Comparison of ENCODE assay signal across 8 cellular contexts in the genomic region with DNA sequence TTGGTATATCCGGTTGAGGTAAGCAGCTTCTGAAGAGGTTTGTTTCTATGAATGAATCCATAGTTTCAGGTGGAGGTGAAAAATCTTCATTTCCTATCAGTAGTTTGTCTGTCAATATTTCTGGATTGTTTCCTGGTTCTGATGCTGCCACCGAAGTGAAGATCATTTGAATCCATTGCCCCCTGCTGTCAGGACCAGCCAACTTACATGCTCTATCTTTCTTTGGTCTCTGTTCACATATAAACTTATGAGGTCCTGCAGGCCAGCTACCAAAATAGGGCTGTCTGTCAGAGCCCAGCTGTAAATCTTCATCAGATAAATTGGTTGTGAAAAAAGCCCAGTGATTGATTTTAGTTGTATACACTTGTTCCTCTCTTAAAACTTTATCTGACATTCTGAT. TPM values are rescaled to one million over a fixed set of nuclear protein-coding genes. Genes with fewer than 3 reads are reported as not detected.
DNase-seq lines count a peak whose midpoint lies in the region; ATAC-seq and TF ChIP-seq lines count a peak whose summit lies in the region.

No MANE protein-coding gene starts in this region.

- H3K4me3 Mint-ChIP-seq in activated T-cell treated with anti-CD3 and anti-CD28 coated beads, Interleukin-2, amount 50 U/mL, for 72 hours = no peak overlapping the region
- H3K4me3 Mint-ChIP-seq in MCF 10A (ENCODE audit: unreplicated experiment) (no peak overlapping the region), naive B cell (peak overlapping the region in 2 of 8 donors; percentile 3 to 61)

- intact Hi-C loops in MCF 10A (cut with micrococcal nuclease) (no loop called here), sigmoid colon (cut with DNase I) (no loop called here)

- no peak overlapping the region for H3K4me2 ChIP-seq in GM23248 (ENCODE audit: unreplicated experiment)

- TF ChIP-seq POLR2A in sigmoid colon (IDR thresholded peaks at IDR 0.05) = no peak

- H3K9me3 ChIP-seq in GM23248 (ENCODE audit: low read depth) = no peaks in the 10 kb centered on the region
- H3K9me3 ChIP-seq in sigmoid colon = no peaks in the 10 kb centered on the region

- no peaks in the 10 kb centered on the region for H3K9me3 Mint-ChIP-seq in activated T-cell treated with anti-CD3 and anti-CD28 coated beads, Interleukin-2, amount 50 U/mL, for 72 hours
- H3K9me3 Mint-ChIP-seq in MCF 10A (ENCODE audit: unreplicated experiment) (no peaks in the 10 kb centered on the region), naive B cell (no peaks in the 10 kb centered on the region)

- WGBS in GM23248 (ENCODE audit: low coverage in 1 of 2, low lambda C conversion rate in 2 of 2, missing lambda C conversion rate in 2 of 2), 2 experiments = 49 to 50% methylated on average over 2 of the region's 2 CpGs
- WGBS in sigmoid colon, 2 donors = 14 to 33% methylated on average over 2 of the region's 2 CpGs

- no peak overlapping the region for H3K9ac ChIP-seq in GM23248

- in situ Hi-C loops in GM23248 (cut with MboI) = no loop called here

- ATAC-seq in activated T-cell treated with anti-CD3 and anti-CD28 coated beads, Interleukin-2, amount 50 U/mL, for 72 hours (replicated peaks in 1 of 2) = peak; percentile 50 to 55
- ATAC-seq in naive B cell (ENCODE audit: low read depth in 2 of 2) (peak; percentile 84 to 85), HG02840 (IDR thresholded peaks at IDR 0.05; ENCODE audit: low FRiP score, unreplicated experiment) (no peak)

- peaks cover 18% of the 10 kb centered on the region; the same call in 1 of the 2 replicates for H3K36me3 ChIP-seq in GM23248 (ENCODE audit: low read depth)
- peaks cover 0 to 25% (median 0%) of the 10 kb centered on the region in 4 donors for H3K36me3 ChIP-seq in sigmoid colon

- peak overlapping the region; percentile 3 for H3K27ac Mint-ChIP-seq in activated T-cell treated with anti-CD3 and anti-CD28 coated beads, Interleukin-2, amount 50 U/mL, for 72 hours
- H3K27ac Mint-ChIP-seq in MCF 10A (ENCODE audit: low read depth, unreplicated experiment) = no peak overlapping the region
- H3K27ac Mint-ChIP-seq in naive B cell = peak overlapping the region in 5 of 6 donors; percentile 38 to 91 (median 58)

- H3K79me2 ChIP-seq in GM23248 (ENCODE audit: insufficient read depth) = no peaks in the 10 kb centered on the region

- no peaks in the 10 kb centered on the region for H3K9me2 ChIP-seq in GM23248 (ENCODE audit: insufficient read depth)

- POLR2A ChIA-PET in MCF 10A (lab: Yijun Ruan, JAX) = no interaction called here

- H2AFZ ChIP-seq in GM23248 = no peak overlapping the region

- H3F3A ChIP-seq in GM23248 (ENCODE audit: insufficient read depth) = no peaks in the 10 kb centered on the region

- no peak for TF ChIP-seq EP300 in sigmoid colon (IDR thresholded peaks at IDR 0.05)

- DNase-seq in activated T-cell treated with anti-CD3 and anti-CD28 coated beads, Interleukin-2, amount 50 U/mL, for 72 hours = peak in 1 of 2 donors; percentile 15
- no peak for DNase-seq in activated T-cell treated with anti-CD3 and anti-CD28 coated beads, Interleukin-2, amount 50 U/mL, for 1 hour
- DNase-seq in GM23248 = peak; percentile 38
- peak; percentile 4 for DNase-seq in NCI-H69 (lab: John Stamatoyannopoulos, UW)
- peak; percentile 36 for DNase-seq in MCF 10A (ENCODE audit: unreplicated experiment)
- DNase-seq in naive B cell = peak; percentile 41
- DNase-seq in sigmoid colon = no peak

- H3K27me3 ChIP-seq in GM23248 (replicated peaks; ENCODE audit: insufficient read depth) (no peaks in the 10 kb centered on the region), sigmoid colon (no peaks in the 10 kb centered on the region)

- TF ChIP-seq CTCF in MCF 10A (IDR thresholded peaks at IDR 0.05; ENCODE audit: unreplicated experiment) = peak; percentile 13
- TF ChIP-seq CTCF in sigmoid colon (IDR thresholded peaks at IDR 0.05) = peak in 1 of 4 experiments; percentile 17

- H3K4me1 ChIP-seq in GM23248 (ENCODE audit: insufficient read depth) (no peaks in the 10 kb centered on the region), sigmoid colon (no peaks in the 10 kb centered on the region)

- H3K36me3 Mint-ChIP-seq in activated T-cell treated with anti-CD3 and anti-CD28 coated beads, Interleukin-2, amount 50 U/mL, for 72 hours (ENCODE audit: insufficient read depth in 2 of 2) = no peaks in the 10 kb centered on the region
- H3K36me3 Mint-ChIP-seq in MCF 10A (ENCODE audit: insufficient read depth, unreplicated experiment) (peaks cover 28% of the 10 kb centered on the region), naive B cell (no peaks in the 10 kb centered on the region)

- H3K27me3 Mint-ChIP-seq in activated T-cell treated with anti-CD3 and anti-CD28 coated beads, Interleukin-2, amount 50 U/mL, for 72 hours (ENCODE audit: low read depth) = no peaks in the 10 kb centered on the region
- H3K27me3 Mint-ChIP-seq in MCF 10A (ENCODE audit: insufficient read depth, unreplicated experiment) (no peaks in the 10 kb centered on the region), naive B cell (no peaks in the 10 kb centered on the region)

- CTCF ChIA-PET in MCF 10A (lab: Yijun Ruan, JAX) = no interaction called here

- no peaks in the 10 kb centered on the region for H4K20me1 ChIP-seq in GM23248 (ENCODE audit: insufficient read depth)

- H3K27ac ChIP-seq in GM23248 (no peak overlapping the region), sigmoid colon (no peak overlapping the region)

- H3K4me1 Mint-ChIP-seq in activated T-cell treated with anti-CD3 and anti-CD28 coated beads, Interleukin-2, amount 50 U/mL, for 72 hours (ENCODE audit: low read depth) = peaks cover 14% of the 10 kb centered on the region
- H3K4me1 Mint-ChIP-seq in MCF 10A (ENCODE audit: insufficient read depth, unreplicated experiment) (no peaks in the 10 kb centered on the region), naive B cell (peaks cover 10 to 17% (median 12%) of the 10 kb centered on the region in 3 donors)

- no TSS peak for BruUV-seq in MCF 10A (replicated peaks; lab: Mats Ljungman, UMichigan)

- H3K4me3 ChIP-seq in GM23248 (no peak overlapping the region), sigmoid colon (no peak overlapping the region)

RNA-seq across cellular contexts. Expression of gene N4BP2L1, which starts 15.2 kb away (rescaled TPM):
- 10 to 100 TPM; 38.4 to 51.5 TPM for total RNA-seq in activated T-cell treated with anti-CD3 and anti-CD28 coated beads, Interleukin-2, amount 50 U/mL, for 72 hours
- 1.1 and 1.2 TPM in 2 replicates for total RNA-seq in GM23248 (2014; rRNA removed; shearing (Covaris generic))
- polyA plus RNA-seq in GM23248 (2016; fragmentation: Nextera tagmentation; extraction: Ambion mirVana) (0.80 and 1.4 TPM in 2 replicates), naive B cell (ENCODE audit: low read depth in 6 of 6) (100 to 1,000 TPM in 2 of 6 donors, 10 to 100 TPM in 4; 77.0 to 152 (median 99.1) TPM), sigmoid colon (10 to 100 TPM in 1 of 3 donors, 1 to 10 TPM in 2; 7.8 to 13.2 (median 8.8) TPM)
- total RNA-seq in MCF 10A (2022) (1.6 and 1.9 TPM in 2 replicates), sigmoid colon (10 to 100 TPM; 17.7 to 34.9 (median 20.9) TPM)

Comparison
In these comparisons a context has a peak if more than half of its experiments do, and no peak if none do; other contexts are left out.
1. DNase-seq: peak in GM23248 (single experiment), NCI-H69 (single experiment), MCF 10A (single experiment) and naive B cell (single experiment); none in activated T-cell treated with anti-CD3 and anti-CD28 coated beads, Interleukin-2, amount 50 U/mL, for 1 hour (single experiment) and sigmoid colon (single experiment).